In genomic region chr19:12994701-12995595, GRCh38 we compare ENCODE assay signal across 8 cellular contexts. TPM values are rescaled to one million over a fixed set of nuclear protein-coding genes. Genes with fewer than 3 reads are reported as not detected.
DNase-seq lines count a peak whose midpoint lies in the region; ATAC-seq and TF ChIP-seq lines count a peak whose summit lies in the region.

Gene NFIX, plus strand, starts transcription at chr19:12995475. Its CDS starts 363 bp downstream, at chr19:12995838.

- H3K27ac Mint-ChIP-seq in activated T-helper 17 cell treated with anti-CD3 and anti-CD28 coated beads, Interleukin-2, amount 50 U/mL, for 72 hours: peak within 1 kb of the TSS; percentile 42
- H3K27ac Mint-ChIP-seq in naive thymus-derived CD8-positive, alpha-beta T cell: peak within 1 kb of the TSS; percentile 55 to 93 (median 86)

- no peak within 1 kb of the TSS for H2AFZ ChIP-seq in OCI-LY7 (ENCODE audit: low read length)

- H3K4me3 ChIP-seq in GM12865 (ENCODE audit: low read depth, low read length) (peak within 1 kb of the TSS; percentile 19), OCI-LY7 (ENCODE audit: low read depth, low read length, poor library complexity, severe bottlenecking) (peak within 1 kb of the TSS; percentile 24), suprapubic skin (peak within 1 kb of the TSS; percentile 89)

- H3K9me2 ChIP-seq in OCI-LY7 (ENCODE audit: insufficient read depth, low read length): no peaks in the 10 kb centered on the region

- 24% methylated on average over 16 of the region's 84 CpGs for whole genome bisulfite sequencing in suprapubic skin

- CTCF ChIA-PET in OCI-LY7 (lab: Charles Lee; ENCODE audit: unreplicated experiment): no interaction called here

- no peaks in the 10 kb centered on the region for H3K27me3 ChIP-seq in suprapubic skin

- peaks cover 6% of the 10 kb centered on the region for H3K4me1 Mint-ChIP-seq in activated T-helper 17 cell treated with anti-CD3 and anti-CD28 coated beads, Interleukin-2, amount 50 U/mL, for 72 hours
- H3K4me1 Mint-ChIP-seq in naive thymus-derived CD8-positive, alpha-beta T cell: peaks cover 13 to 15% (median 15%) of the 10 kb centered on the region in 4 donors

- peak; percentile 44 for ATAC-seq in activated T-helper 17 cell treated with anti-CD3 and anti-CD28 coated beads, Interleukin-2, amount 50 U/mL, for 72 hours (replicated peaks)
- ATAC-seq in naive thymus-derived CD8-positive, alpha-beta T cell: peak; percentile 68 to 76
- no peak for ATAC-seq in HG02763 (IDR thresholded peaks at IDR 0.05; ENCODE audit: unreplicated experiment)

- no TSS peak for BruUV-seq in OCI-LY7 (replicated peaks; lab: Mats Ljungman, UMichigan)

- no peaks in the 10 kb centered on the region for H4K20me1 ChIP-seq in OCI-LY7 (ENCODE audit: insufficient read depth, low read length)

- intact Hi-C loops in OCI-LY7 (cut with micrococcal nuclease; ENCODE audit: unreplicated experiment): no loop called here

- POLR2A ChIA-PET in OCI-LY7 (lab: Charles Lee): interaction anchor here (1.0 kb wide), 1 partner anchor 23 kb away, joined by 3 read pairs; no protein-coding TSS in a partner anchor
- POLR2A ChIA-PET in naive thymus-derived CD8-positive, alpha-beta T cell (lab: Charles Lee): interaction anchor here (0.6 kb wide), 2 partner anchors 14 to 29 kb away, joined by 3 to 5 read pairs; no protein-coding TSS in a partner anchor

- H3K27me3 Mint-ChIP-seq in activated T-helper 17 cell treated with anti-CD3 and anti-CD28 coated beads, Interleukin-2, amount 50 U/mL, for 72 hours: peaks cover 16% of the 10 kb centered on the region
- H3K27me3 Mint-ChIP-seq in naive thymus-derived CD8-positive, alpha-beta T cell: peaks cover 0 to 6% (median 0%) of the 10 kb centered on the region in 5 donors

- no peak within 1 kb of the TSS for H3K27ac ChIP-seq in OCI-LY7 (ENCODE audit: low read depth, low read length, poor library complexity, severe bottlenecking)
- H3K27ac ChIP-seq in suprapubic skin: peak within 1 kb of the TSS; percentile 97

- peak within 1 kb of the TSS; percentile 53; the same call in 1 of the 2 replicates for H3K4me2 ChIP-seq in OCI-LY7 (ENCODE audit: low read length)

- peak within 1 kb of the TSS; percentile 82 for H3K4me3 Mint-ChIP-seq in activated T-helper 17 cell treated with anti-CD3 and anti-CD28 coated beads, Interleukin-2, amount 50 U/mL, for 72 hours
- peak within 1 kb of the TSS; percentile 81 to 99 (median 92) for H3K4me3 Mint-ChIP-seq in naive thymus-derived CD8-positive, alpha-beta T cell

- H3K79me2 ChIP-seq in OCI-LY7 (ENCODE audit: insufficient read depth, low read depth, low read length): no peaks in the 10 kb centered on the region

- no peaks in the 10 kb centered on the region for H3K9me3 Mint-ChIP-seq in activated T-helper 17 cell treated with anti-CD3 and anti-CD28 coated beads, Interleukin-2, amount 50 U/mL, for 72 hours
- no peaks in the 10 kb centered on the region for H3K9me3 Mint-ChIP-seq in naive thymus-derived CD8-positive, alpha-beta T cell

- DNase-seq in GM12865 (ENCODE audit: low read depth) (peak; percentile 35), OCI-LY7 (ENCODE audit: low spot score) (peak; percentile 28), fibroblast of gingiva (ENCODE audit: low read depth) (peak; percentile 75), suprapubic skin (ENCODE audit: low spot score in 2 of 2) (peak; percentile 80 to 90), NCI-H2081 treated with DMSO at 0.1 percent for 48 hours (lab: John Stamatoyannopoulos, UW) (no peak)
- peak; percentile 35 to 79 (median 53) for DNase-seq in naive thymus-derived CD8-positive, alpha-beta T cell

- TF ChIP-seq CTCF in GM12865 (IDR thresholded peaks at IDR 0.05; ENCODE audit: insufficient read depth, low read depth, low read length, missing control alignments): no peak
- TF ChIP-seq CTCF in OCI-LY7 (conservative IDR thresholded peaks at IDR 0.05; ENCODE audit: low read length): no peak
- TF ChIP-seq CTCF in suprapubic skin (IDR thresholded peaks at IDR 0.05): no peak

- no peak for TF ChIP-seq POLR2A in suprapubic skin (IDR thresholded peaks at IDR 0.05)

- H3K36me3 ChIP-seq in OCI-LY7 (ENCODE audit: insufficient read depth, low read length): no peaks in the 10 kb centered on the region
- H3K36me3 ChIP-seq in suprapubic skin: no peaks in the 10 kb centered on the region

- H3K36me3 Mint-ChIP-seq in activated T-helper 17 cell treated with anti-CD3 and anti-CD28 coated beads, Interleukin-2, amount 50 U/mL, for 72 hours (ENCODE audit: low read depth): peaks cover 6% of the 10 kb centered on the region
- no peaks in the 10 kb centered on the region for H3K36me3 Mint-ChIP-seq in naive thymus-derived CD8-positive, alpha-beta T cell

- H3K9me3 ChIP-seq in OCI-LY7 (ENCODE audit: low read length): no peaks in the 10 kb centered on the region
- no peaks in the 10 kb centered on the region for H3K9me3 ChIP-seq in suprapubic skin

- TF ChIP-seq EP300 in suprapubic skin (IDR thresholded peaks at IDR 0.05): no peak

- H3K4me1 ChIP-seq in OCI-LY7 (ENCODE audit: insufficient read depth, low read length, poor library complexity, severe bottlenecking) (no peaks in the 10 kb centered on the region), suprapubic skin (peaks cover 47% of the 10 kb centered on the region)

RNA-seq across cellular contexts. Expression of gene NFIX, which starts in this region (rescaled TPM):
- total RNA-seq in OCI-LY7 (2014; rRNA removed; shearing (Covaris generic)): 0.03 and 0.16 TPM in 2 replicates
- total RNA-seq in OCI-LY7 (2022) (0.68 and 0.72 TPM in 2 replicates), suprapubic skin (100 to 1,000 TPM; 126 to 223 (median 176) TPM)
- total RNA-seq in activated T-helper 17 cell treated with anti-CD3 and anti-CD28 coated beads, Interleukin-2, amount 50 U/mL, for 72 hours: 1 to 10 TPM in 1 of 2 donors, under 1 TPM in 1; 0.43 to 1.1 TPM
- total RNA-seq in naive thymus-derived CD8-positive, alpha-beta T cell: 1 to 10 TPM; 4.9 to 8.6 TPM
- polyA plus RNA-seq in naive thymus-derived CD8-positive, alpha-beta T cell: 1 to 10 TPM in 1 of 3 donors, under 1 TPM in 1, not detected in 1; 0.68 to 1.5 TPM

Comparison
In these comparisons a context has a peak if more than half of its experiments do, and no peak if none do; other contexts are left out.
1. RNA of gene NFIX (total RNA-seq): 126 to 223 TPM in suprapubic skin; 4.9 to 8.6 TPM in naive thymus-derived CD8-positive, alpha-beta T cell, 0.43 to 1.1 TPM in activated T-helper 17 cell treated with anti-CD3 and anti-CD28 coated beads, Interleukin-2, amount 50 U/mL, for 72 hours and 0.03 to 0.72 TPM in OCI-LY7; every median in the first group is over 10 times any median in the second.
2. Peak in DNase-seq, H3K4me3 ChIP-seq and H3K4me2 ChIP-seq in OCI-LY7; RNA of the gene not detected or under 1 TPM.
3. H3K4me3 ChIP-seq: peak in every context shown above with its lines; median percentile 89 in suprapubic skin; 24 in OCI-LY7; 19 in GM12865.